19 cellular contexts compared by ENCODE assay signal in the genomic region with DNA sequence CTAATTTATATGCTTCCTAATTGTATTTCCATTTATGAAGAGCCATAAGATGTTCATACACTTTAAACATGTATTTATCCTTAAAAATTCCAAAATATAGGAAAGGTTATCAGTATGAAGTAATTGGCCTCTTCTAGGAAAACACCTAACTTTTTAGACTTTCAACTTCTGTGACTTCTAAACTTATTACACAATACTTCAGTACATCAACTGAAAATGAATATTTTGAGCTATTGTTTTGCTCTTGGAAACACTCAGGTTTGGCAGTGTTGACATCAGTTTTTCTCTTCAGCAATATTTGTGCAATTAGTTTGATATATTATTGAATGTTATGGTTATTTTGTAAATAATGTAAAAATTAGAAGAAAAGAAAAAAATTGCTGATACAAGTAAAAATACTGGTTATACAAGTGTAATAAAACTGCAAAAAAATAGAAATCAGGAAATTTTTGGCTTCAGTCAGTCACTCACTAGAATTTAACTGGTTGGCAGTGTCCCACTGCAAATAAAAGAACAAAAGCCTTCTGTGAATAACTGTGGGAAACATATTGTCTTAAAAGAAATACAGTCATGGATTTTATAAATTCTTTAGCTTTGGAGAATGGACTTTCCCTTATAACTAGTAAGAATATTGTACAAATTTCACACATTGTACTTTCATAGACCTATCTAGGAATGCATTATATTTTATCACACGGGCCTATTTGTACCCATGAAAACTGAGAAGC.
DNase-seq lines count a peak whose midpoint lies in the region; ATAC-seq, FAIRE-seq and TF ChIP-seq lines count a peak whose summit lies in the region.
"Had no signal": no experiment of that assay in that cellular context is flagged by ENCODE, and none has a peak within 500 bp of the region (broad histone marks: within the 10 kb centered on the region; RNA-seq: fewer than 3 reads in every experiment).

No MANE protein-coding gene starts in this region.

- H3K4me1 Mint-ChIP-seq in nephron progenitor cell: no peaks in the 10 kb centered on the region
- H3K4me1 Mint-ChIP-seq: GM23338 had no signal

- ATAC-seq in HepG2 (no peak), right lobe of liver (no peak)
- ATAC-seq: GM23338, HCT116 had no signal

- H3K36me3 Mint-ChIP-seq in nephron progenitor cell (ENCODE audit: low read depth): no peaks in the 10 kb centered on the region

- DNase-seq in HepG2 (ENCODE audit: low spot score) (no peak), right lobe of liver (no peak), astrocyte of the spinal cord (ENCODE audit: low read depth, low spot score) (peak; percentile 39), iris pigment epithelial cell (ENCODE audit: low read depth) (peak; percentile 17), SIG-M5 treated with dmso at 0.1 percent for 504 hours (lab: John Stamatoyannopoulos, UW; ENCODE audit: unreplicated experiment) (no peak), NCI-H748 treated with DMSO at 0.1 percent for 48 hours (lab: John Stamatoyannopoulos, UW) (no peak), nephron progenitor cell (no peak)
- DNase-seq in activated CD8-positive, alpha-beta memory T cell treated with anti-CD3 and anti-CD28 coated beads, Interleukin-2, amount 50 U/mL, for 48 hours: no peak
- DNase-seq: 8988T; Caco-2; CD4-positive, alpha-beta T cell; NCI-H1092; NCI-H146; NCI-H2081; OCI-M1; SJCRH30 had no signal

- no peak for TF ChIP-seq RAD21 in HepG2 (CRISPR knock-in tag; IDR thresholded peaks at IDR 0.05)

- BruUV-seq in HepG2 (replicated peaks; lab: Mats Ljungman, UMichigan): no TSS peak

- H3K4me3 Mint-ChIP-seq in nephron progenitor cell: no peak overlapping the region
- H3K4me3 Mint-ChIP-seq: CD4-positive, alpha-beta T cell; GM23338 had no signal

- TF ChIP-seq EP300 in HepG2 (IDR thresholded peaks at IDR 0.05; ENCODE audit: low read depth in 2 of 2, low read length in 2 of 2) (no peak), HepG2 (CRISPR knock-in tag; IDR thresholded peaks at IDR 0.05; ENCODE audit: borderline replicate concordance) (no peak)

- H3K4me1 ChIP-seq in HepG2 (ENCODE audit: insufficient read depth, low read length) (no peaks in the 10 kb centered on the region), right lobe of liver (no peaks in the 10 kb centered on the region)
- H3K4me1 ChIP-seq: Caco-2, SJCRH30 had no signal

- no peaks in the 10 kb centered on the region for H3K36me3 ChIP-seq in HepG2 (replicated peaks in 1 of 2; ENCODE audit: control insufficient read depth in 1 of 2, insufficient read depth in 2 of 2, low read length in 2 of 2)
- H3K36me3 ChIP-seq in right lobe of liver: no peaks in the 10 kb centered on the region
- H3K36me3 ChIP-seq: SJCRH30 had no signal

- intact Hi-C loops in HepG2 (cut with micrococcal nuclease; ENCODE audit: unreplicated experiment): no loop called here
- intact Hi-C loops in right lobe of liver (cut with DNase I): no loop called here

- in situ Hi-C loops in HepG2 (cut with HindIII; ENCODE audit: extremely low pct_ligation_motif_present, low pct_unique_long_range_greater_than_20kb): no loop called here
- in situ Hi-C loops in astrocyte of the spinal cord (cut with HindIII; ENCODE audit: low sequenced_read_pairs): no loop called here

- 0% methylated on average over 1 of the region's 1 CpG for WGBS in HepG2 (ENCODE audit: low lambda C conversion rate)
- 43% methylated on average over 1 of the region's 1 CpG for WGBS in right lobe of liver (ENCODE audit: insufficient coverage, low coverage, low lambda C conversion rate, missing lambda C conversion rate)

- TF ChIP-seq POLR2A in HepG2 (IDR thresholded peaks at IDR 0.05; ENCODE audit: insufficient read depth in 1 of 2, low read depth in 2 of 2, low read length in 2 of 2) (no peak), right lobe of liver (IDR thresholded peaks at IDR 0.05) (no peak)

- no peak for TF ChIP-seq CTCF in HepG2 (CRISPR knock-in tag; IDR thresholded peaks at IDR 0.05)
- no peak for TF ChIP-seq CTCF in right lobe of liver (IDR thresholded peaks at IDR 0.05)
- TF ChIP-seq CTCF in astrocyte of the spinal cord (IDR thresholded peaks at IDR 0.05; ENCODE audit: low read depth, low read length): no peak
- TF ChIP-seq CTCF in nephron progenitor cell (IDR thresholded peaks at IDR 0.05): no peak

- no peaks in the 10 kb centered on the region for H4K20me1 ChIP-seq in HepG2 (ENCODE audit: insufficient read depth, low read length)

- no peaks in the 10 kb centered on the region for H3K9me3 ChIP-seq in HepG2 (ENCODE audit: low read length)
- H3K9me3 ChIP-seq in right lobe of liver: no peaks in the 10 kb centered on the region
- H3K9me3 ChIP-seq: Caco-2, SJCRH30 had no signal

- no peaks in the 10 kb centered on the region for H3K27me3 Mint-ChIP-seq in nephron progenitor cell (ENCODE audit: low read depth, poor library complexity)
- H3K27me3 Mint-ChIP-seq: CD4-positive, alpha-beta T cell had no signal

- FAIRE-seq in HepG2 (lab: Jason Lieb, UNC): no peak

- no peak overlapping the region for H3K4me3 ChIP-seq in HepG2 (replicated peaks in 1 of 3; ENCODE audit: insufficient read depth in 1 of 3, low read depth in 2 of 3, low read length in 3 of 3)
- no peak overlapping the region for H3K4me3 ChIP-seq in right lobe of liver
- no peak overlapping the region for H3K4me3 ChIP-seq in astrocyte of the spinal cord (ENCODE audit: low read depth, low read length)
- H3K4me3 ChIP-seq: GM23338, SJCRH30 had no signal

- no peak overlapping the region for H2AFZ ChIP-seq in HepG2 (ENCODE audit: low read length)
- H2AFZ ChIP-seq: GM23338 had no signal

- H3K9me3 Mint-ChIP-seq in nephron progenitor cell: no peaks in the 10 kb centered on the region
- H3K9me3 Mint-ChIP-seq: CD4-positive, alpha-beta T cell; GM23338 had no signal

- H3K79me2 ChIP-seq in HepG2 (ENCODE audit: insufficient read depth, low read length): no peaks in the 10 kb centered on the region

- no peaks in the 10 kb centered on the region for H3K27me3 ChIP-seq in HepG2 (ENCODE audit: control insufficient read depth in 1 of 2, insufficient read depth in 2 of 2, low read length in 2 of 2)
- no peaks in the 10 kb centered on the region for H3K27me3 ChIP-seq in right lobe of liver
- H3K27me3 ChIP-seq: SJCRH30 had no signal

- H3K9ac ChIP-seq in HepG2 (ENCODE audit: insufficient read depth, low read depth, low read length): no peak overlapping the region

- POLR2A ChIA-PET in HepG2 (lab: Yijun Ruan, JAX): no interaction called here

- H3K27ac ChIP-seq in HepG2 (ENCODE audit: extremely low read length, insufficient read depth, low read length) (no peak overlapping the region), right lobe of liver (no peak overlapping the region)
- H3K27ac ChIP-seq: RWPE1, SJCRH30 had no signal

- H3K4me2 ChIP-seq in HepG2 (ENCODE audit: low read depth, low read length): no peak overlapping the region
- H3K4me2 ChIP-seq: GM23338 had no signal

- CTCF ChIA-PET in HepG2 (lab: Yijun Ruan, JAX; ENCODE audit: low intra/inter-chr PET ratio, low total read pairs): no interaction called here

- no peak overlapping the region for H3K27ac Mint-ChIP-seq in nephron progenitor cell
- H3K27ac Mint-ChIP-seq: CD4-positive, alpha-beta T cell; GM23338 had no signal

TF ChIP-seq in HepG2, 621 proteins besides CTCF, POLR2A, EP300 and RAD21 (continues in another document):
- TF ChIP-seq KLF11 (CRISPR knock-in tag; IDR thresholded peaks at IDR 0.05) (no peak), PHB2 (IDR thresholded peaks at IDR 0.05; ENCODE audit: partially characterized antibody) (no peak), PPARG (CRISPR knock-in tag; conservative IDR thresholded peaks at IDR 0.05) (no peak), MAFF (IDR thresholded peaks at IDR 0.05; ENCODE audit: low read depth, low read length) (peak; percentile 62; the same call in 1 of the 2 replicates), ZKSCAN5 (CRISPR knock-in tag; IDR thresholded peaks at IDR 0.05) (no peak), RARG (CRISPR knock-in tag; IDR thresholded peaks at IDR 0.05; ENCODE audit: low read depth) (no peak), ZNF343 (CRISPR knock-in tag; IDR thresholded peaks at IDR 0.05) (no peak)
- TF ChIP-seq, protein P1, sequence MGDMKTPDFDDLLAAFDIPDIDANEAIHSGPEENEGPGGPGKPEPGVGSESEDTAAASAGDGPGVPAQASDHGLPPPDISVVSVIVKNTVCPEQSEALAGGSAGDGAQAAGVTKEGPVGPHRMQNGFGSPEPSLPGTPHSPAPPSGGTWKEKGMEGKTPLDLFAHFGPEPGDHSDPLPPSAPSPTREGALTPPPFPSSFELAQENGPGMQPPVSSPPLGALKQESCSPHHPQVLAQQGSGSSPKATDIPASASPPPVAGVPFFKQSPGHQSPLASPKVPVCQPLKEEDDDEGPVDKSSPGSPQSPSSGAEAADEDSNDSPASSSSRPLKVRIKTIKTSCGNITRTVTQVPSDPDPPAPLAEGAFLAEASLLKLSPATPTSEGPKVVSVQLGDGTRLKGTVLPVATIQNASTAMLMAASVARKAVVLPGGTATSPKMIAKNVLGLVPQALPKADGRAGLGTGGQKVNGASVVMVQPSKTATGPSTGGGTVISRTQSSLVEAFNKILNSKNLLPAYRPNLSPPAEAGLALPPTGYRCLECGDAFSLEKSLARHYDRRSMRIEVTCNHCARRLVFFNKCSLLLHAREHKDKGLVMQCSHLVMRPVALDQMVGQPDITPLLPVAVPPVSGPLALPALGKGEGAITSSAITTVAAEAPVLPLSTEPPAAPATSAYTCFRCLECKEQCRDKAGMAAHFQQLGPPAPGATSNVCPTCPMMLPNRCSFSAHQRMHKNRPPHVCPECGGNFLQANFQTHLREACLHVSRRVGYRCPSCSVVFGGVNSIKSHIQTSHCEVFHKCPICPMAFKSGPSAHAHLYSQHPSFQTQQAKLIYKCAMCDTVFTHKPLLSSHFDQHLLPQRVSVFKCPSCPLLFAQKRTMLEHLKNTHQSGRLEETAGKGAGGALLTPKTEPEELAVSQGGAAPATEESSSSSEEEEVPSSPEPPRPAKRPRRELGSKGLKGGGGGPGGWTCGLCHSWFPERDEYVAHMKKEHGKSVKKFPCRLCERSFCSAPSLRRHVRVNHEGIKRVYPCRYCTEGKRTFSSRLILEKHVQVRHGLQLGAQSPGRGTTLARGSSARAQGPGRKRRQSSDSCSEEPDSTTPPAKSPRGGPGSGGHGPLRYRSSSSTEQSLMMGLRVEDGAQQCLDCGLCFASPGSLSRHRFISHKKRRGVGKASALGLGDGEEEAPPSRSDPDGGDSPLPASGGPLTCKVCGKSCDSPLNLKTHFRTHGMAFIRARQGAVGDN (CRISPR knock-in tag; IDR thresholded peaks at IDR 0.05): no peak
- TF ChIP-seq, protein P2, sequence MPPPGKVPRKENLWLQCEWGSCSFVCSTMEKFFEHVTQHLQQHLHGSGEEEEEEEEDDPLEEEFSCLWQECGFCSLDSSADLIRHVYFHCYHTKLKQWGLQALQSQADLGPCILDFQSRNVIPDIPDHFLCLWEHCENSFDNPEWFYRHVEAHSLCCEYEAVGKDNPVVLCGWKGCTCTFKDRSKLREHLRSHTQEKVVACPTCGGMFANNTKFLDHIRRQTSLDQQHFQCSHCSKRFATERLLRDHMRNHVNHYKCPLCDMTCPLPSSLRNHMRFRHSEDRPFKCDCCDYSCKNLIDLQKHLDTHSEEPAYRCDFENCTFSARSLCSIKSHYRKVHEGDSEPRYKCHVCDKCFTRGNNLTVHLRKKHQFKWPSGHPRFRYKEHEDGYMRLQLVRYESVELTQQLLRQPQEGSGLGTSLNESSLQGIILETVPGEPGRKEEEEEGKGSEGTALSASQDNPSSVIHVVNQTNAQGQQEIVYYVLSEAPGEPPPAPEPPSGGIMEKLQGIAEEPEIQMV (CRISPR knock-in tag; IDR thresholded peaks at IDR 0.05; ENCODE audit: low read depth): no peak

Comparison
In these comparisons a context has a peak if more than half of its experiments do, and no peak if none do; other contexts are left out.
1. DNase-seq: peak in astrocyte of the spinal cord (single experiment) and iris pigment epithelial cell (single experiment); none in HepG2 (single experiment), right lobe of liver (0 of 3), activated CD8-positive, alpha-beta memory T cell treated with anti-CD3 and anti-CD28 coated beads, Interleukin-2, amount 50 U/mL, for 48 hours (single experiment), SIG-M5 treated with dmso at 0.1 percent for 504 hours (single experiment), NCI-H748 treated with DMSO at 0.1 percent for 48 hours (single experiment) and nephron progenitor cell (single experiment).